13 cellular contexts compared by ENCODE assay signal in genomic region chr3:14423963-14424362, GRCh38. TPM values are rescaled to one million over a fixed set of nuclear protein-coding genes. Genes with fewer than 3 reads are reported as not detected.
DNase-seq lines count a peak whose midpoint lies in the region; ATAC-seq and TF ChIP-seq lines count a peak whose summit lies in the region.
"Had no signal": no experiment of that assay in that cellular context is flagged by ENCODE, and none has a peak within 500 bp of the region (broad histone marks: within the 10 kb centered on the region; RNA-seq: fewer than 3 reads in every experiment).

No MANE protein-coding gene starts in this region.

- H3K4me1 Mint-ChIP-seq in activated CD8-positive, alpha-beta memory T cell treated with anti-CD3 and anti-CD28 coated beads, Interleukin-2, amount 10 ng/mL, durations not matched to agents 7 days and 5 days, result peaks cover 73% of the 10 kb centered on the region
- peaks cover 81% of the 10 kb centered on the region for H3K4me1 Mint-ChIP-seq in stimulated activated memory B cell treated with anti-CD40 and anti-IgM and Interleukin-4, amounts not matched to agents 10 μg/mL and 1 μg/mL and 100 μg/mL, for 72 hours

- no peak for ATAC-seq in activated CD8-positive, alpha-beta memory T cell treated with anti-CD3 and anti-CD28 coated beads, Interleukin-2, amount 10 ng/mL, durations not matched to agents 7 days and 5 days
- ATAC-seq in Panc1 (no peak), right lobe of liver (no peak)
- peak; percentile 62 for ATAC-seq in stimulated activated memory B cell treated with anti-CD40 and anti-IgM and Interleukin-4, amounts not matched to agents 10 μg/mL and 1 μg/mL and 100 μg/mL, for 72 hours

- POLR2A ChIA-PET in Panc1 (lab: Charles Lee), result no interaction called here

- no peak for DNase-seq in activated CD8-positive, alpha-beta memory T cell treated with anti-CD3 and anti-CD28 coated beads, Interleukin-2, amount 10 ng/mL, durations not matched to agents 7 days and 5 days
- DNase-seq in activated CD8-positive, alpha-beta memory T cell treated with anti-CD3 and anti-CD28 coated beads for 24 hours, result no peak
- DNase-seq in Panc1 (ENCODE audit: low read depth, low spot score), result no peak
- DNase-seq in hepatocyte (ENCODE audit: low spot score), result no peak
- no peak for DNase-seq in right lobe of liver
- no peak for DNase-seq in NCI-H1092 (lab: John Stamatoyannopoulos, UW)
- DNase-seq in tibial artery, result no peak
- DNase-seq: ACHN, MV-4-11, NCI-H2227 treated with DMSO at 0.1 percent for 48 hours had no signal

- TF ChIP-seq CTCF in Panc1 (IDR thresholded peaks at IDR 0.05) (no peak), hepatocyte (IDR thresholded peaks at IDR 0.05; ENCODE audit: poor library complexity) (no peak), right lobe of liver (IDR thresholded peaks at IDR 0.05) (no peak), tibial artery (IDR thresholded peaks at IDR 0.05) (no peak)

- no peaks in the 10 kb centered on the region for H3K9me2 ChIP-seq in hepatocyte (replicated peaks; ENCODE audit: insufficient read depth)

- no peaks in the 10 kb centered on the region for H3K9me3 Mint-ChIP-seq in activated CD8-positive, alpha-beta memory T cell treated with anti-CD3 and anti-CD28 coated beads, Interleukin-2, amount 10 ng/mL, durations not matched to agents 7 days and 5 days (ENCODE audit: low read depth)
- H3K9me3 Mint-ChIP-seq in stimulated activated memory B cell treated with anti-CD40 and anti-IgM and Interleukin-4, amounts not matched to agents 10 μg/mL and 1 μg/mL and 100 μg/mL, for 72 hours, result no peaks in the 10 kb centered on the region

- H4K20me1 ChIP-seq in hepatocyte (ENCODE audit: insufficient read depth, poor library complexity, severe bottlenecking), result peaks cover 15% of the 10 kb centered on the region

- intact Hi-C loops in Panc1 (cut with micrococcal nuclease; ENCODE audit: unreplicated experiment) (no loop called here), right lobe of liver (cut with DNase I) (no loop called here), tibial artery (cut with DNase I; ENCODE audit: low total_unique reads) (no loop called here)

- peak overlapping the region; percentile 91 for H3K27ac Mint-ChIP-seq in activated CD8-positive, alpha-beta memory T cell treated with anti-CD3 and anti-CD28 coated beads, Interleukin-2, amount 10 ng/mL, durations not matched to agents 7 days and 5 days
- peak overlapping the region; percentile 94 for H3K27ac Mint-ChIP-seq in stimulated activated memory B cell treated with anti-CD40 and anti-IgM and Interleukin-4, amounts not matched to agents 10 μg/mL and 1 μg/mL and 100 μg/mL, for 72 hours

- whole genome bisulfite sequencing in hepatocyte (ENCODE audit: low lambda C conversion rate, missing lambda C conversion rate), result 73% methylated on average over 3 of the region's 3 CpGs
- WGBS in right lobe of liver (ENCODE audit: insufficient coverage, low coverage, low lambda C conversion rate, missing lambda C conversion rate), result 34% methylated on average over 3 of the region's 3 CpGs

- H3K27ac ChIP-seq in Panc1 (ENCODE audit: low read length), result peak overlapping the region; percentile 65; the same call in 1 of the 2 replicates
- peak overlapping the region; percentile 57 for H3K27ac ChIP-seq in hepatocyte
- H3K27ac ChIP-seq in right lobe of liver, result no peak overlapping the region
- H3K27ac ChIP-seq in tibial artery, result no peak overlapping the region
- H3K27ac ChIP-seq: coronary artery had no signal

- no TSS peak for BruUV-seq in Panc1 (replicated peaks; lab: Mats Ljungman, UMichigan)

- CTCF ChIA-PET in activated CD8-positive, alpha-beta memory T cell treated with anti-CD3 and anti-CD28 coated beads, Interleukin-2, amount 10 ng/mL, durations not matched to agents 7 days and 5 days (lab: Charles Lee), result interaction anchor here (0.9 to 3.1 kb wide), 8 partner anchors 10 to 221 kb away, joined by 3 to 8 read pairs (median 4); partner anchors contain the start of gene SLC6A6
- CTCF ChIA-PET in Panc1 (lab: Charles Lee), result interaction anchor here (0.7 kb wide), 1 partner anchor 44 kb away, joined by 4 read pairs; no protein-coding TSS in a partner anchor

- no peak overlapping the region for H3K4me3 Mint-ChIP-seq in activated CD8-positive, alpha-beta memory T cell treated with anti-CD3 and anti-CD28 coated beads, Interleukin-2, amount 10 ng/mL, durations not matched to agents 7 days and 5 days
- peak overlapping the region; percentile 71 for H3K4me3 Mint-ChIP-seq in stimulated activated memory B cell treated with anti-CD40 and anti-IgM and Interleukin-4, amounts not matched to agents 10 μg/mL and 1 μg/mL and 100 μg/mL, for 72 hours

- H3K27me3 Mint-ChIP-seq in activated CD8-positive, alpha-beta memory T cell treated with anti-CD3 and anti-CD28 coated beads, Interleukin-2, amount 10 ng/mL, durations not matched to agents 7 days and 5 days, result no peaks in the 10 kb centered on the region
- no peaks in the 10 kb centered on the region for H3K27me3 Mint-ChIP-seq in stimulated activated memory B cell treated with anti-CD40 and anti-IgM and Interleukin-4, amounts not matched to agents 10 μg/mL and 1 μg/mL and 100 μg/mL, for 72 hours

- H3K36me3 ChIP-seq in Panc1 (ENCODE audit: control insufficient read depth, insufficient read depth, low read length) (no peaks in the 10 kb centered on the region), hepatocyte (replicated peaks; ENCODE audit: insufficient read depth, low read depth) (no peaks in the 10 kb centered on the region), right lobe of liver (no peaks in the 10 kb centered on the region), tibial artery (peaks cover 0 to 5% (median 0%) of the 10 kb centered on the region in 3 donors)

- peaks cover 91% of the 10 kb centered on the region for H3K79me2 ChIP-seq in hepatocyte

- in situ Hi-C loops in Panc1 (cut with HindIII; ENCODE audit: low pct_unique_long_range_greater_than_20kb, low sequenced_read_pairs), result no loop called here

- H3K4me2 ChIP-seq in hepatocyte, result no peak overlapping the region
- H3K4me2 ChIP-seq: smooth muscle cell had no signal

- H3K4me3 ChIP-seq in Panc1 (ENCODE audit: low read depth in 2 of 2, low read length in 2 of 2), result no peak overlapping the region
- H3K4me3 ChIP-seq in hepatocyte, result no peak overlapping the region
- H3K4me3 ChIP-seq in right lobe of liver, result no peak overlapping the region
- H3K4me3 ChIP-seq in tibial artery, result no peak overlapping the region
- H3K4me3 ChIP-seq: coronary artery, smooth muscle cell had no signal

- no peak overlapping the region for H2AFZ ChIP-seq in hepatocyte

- H3K9me3 ChIP-seq in Panc1 (ENCODE audit: control insufficient read depth, insufficient read depth, low read depth, low read length) (no peaks in the 10 kb centered on the region), hepatocyte (ENCODE audit: low read depth) (no peaks in the 10 kb centered on the region), right lobe of liver (no peaks in the 10 kb centered on the region), tibial artery (no peaks in the 10 kb centered on the region)

- H3K27me3 ChIP-seq in Panc1 (ENCODE audit: control insufficient read depth, insufficient read depth, low read length) (no peaks in the 10 kb centered on the region), hepatocyte (no peaks in the 10 kb centered on the region), right lobe of liver (peaks cover 0 to 15% of the 10 kb centered on the region in 2 donors), tibial artery (no peaks in the 10 kb centered on the region)

- H3K4me1 ChIP-seq in Panc1 (ENCODE audit: control insufficient read depth, insufficient read depth, low read length), result peaks cover 69% of the 10 kb centered on the region
- peaks cover 26% of the 10 kb centered on the region for H3K4me1 ChIP-seq in hepatocyte (ENCODE audit: insufficient read depth)
- H3K4me1 ChIP-seq in right lobe of liver, result peaks cover 0 to 5% (median under 1%) of the 10 kb centered on the region in 4 donors
- no peaks in the 10 kb centered on the region for H3K4me1 ChIP-seq in tibial artery

- TF ChIP-seq POLR2A in right lobe of liver (IDR thresholded peaks at IDR 0.05), result no peak

- H3K36me3 Mint-ChIP-seq in activated CD8-positive, alpha-beta memory T cell treated with anti-CD3 and anti-CD28 coated beads, Interleukin-2, amount 10 ng/mL, durations not matched to agents 7 days and 5 days, result no peaks in the 10 kb centered on the region
- H3K36me3 Mint-ChIP-seq in stimulated activated memory B cell treated with anti-CD40 and anti-IgM and Interleukin-4, amounts not matched to agents 10 μg/mL and 1 μg/mL and 100 μg/mL, for 72 hours, result peaks cover 27% of the 10 kb centered on the region

RNA-seq across cellular contexts. Expression of gene SLC6A6, which starts 21.6 kb away (rescaled TPM):
- total RNA-seq in activated CD8-positive, alpha-beta memory T cell treated with anti-CD3 and anti-CD28 coated beads, Interleukin-2, amount 10 ng/mL, durations not matched to agents 7 days and 5 days, result 10 to 100 TPM; 55.3 to 64.6 TPM
- total RNA-seq in Panc1 (2021; ENCODE audit: unreplicated experiment) (61.0 TPM), hepatocyte (57.1 and 58.9 TPM in 2 replicates), right lobe of liver (1 to 10 TPM; 1.5 to 8.2 (median 4.1) TPM)
- 53.8 TPM for polyA plus RNA-seq in Panc1 (2012; ENCODE audit: insufficient read length)
- polyA plus RNA-seq in hepatocyte, result 30.7 and 31.8 TPM in 2 replicates

Comparison
In these comparisons a context has a peak if more than half of its experiments do, and no peak if none do; other contexts are left out.
1. H3K27ac ChIP-seq: peak in Panc1 (single experiment) and hepatocyte (single experiment); none in right lobe of liver (0 of 3) and tibial artery (0 of 2).